Comparison of ENCODE assay signal across 1 cellular context in genomic region chr3:32708672-32709283, GRCh38.
TF ChIP-seq lines count a peak whose summit lies in the region.

No MANE protein-coding gene starts in this region.

TF ChIP-seq in K562, 482 proteins besides CTCF, POLR2A, EP300 and RAD21 (continued from another document and continues in another):
- TF ChIP-seq PRDM10 (IDR thresholded peaks at IDR 0.05; ENCODE audit: partially characterized antibody) (no peak), MBD2 (IDR thresholded peaks at IDR 0.05; ENCODE audit: borderline replicate concordance, low read depth) (peak; percentile 52; the same call in 1 of the 2 replicates), PRMT5 (CRISPR knock-in tag; IDR thresholded peaks at IDR 0.05) (no peak), GTF2A2 (tag; IDR thresholded peaks at IDR 0.05) (no peak), BACH1 (tag; IDR thresholded peaks at IDR 0.05) (no peak; the same call in 1 of the 2 replicates), NFRKB (IDR thresholded peaks at IDR 0.05; ENCODE audit: low read depth) (no peak), TBP (optimal IDR thresholded peaks at IDR 0.05; ENCODE audit: low read depth, low read length) (no peak), ESRRB (CRISPR knock-in tag; IDR thresholded peaks at IDR 0.05; ENCODE audit: borderline replicate concordance) (no peak), SRSF1 (IDR thresholded peaks at IDR 0.05; ENCODE audit: low read depth, low read length) (no peak), ZNF124 (CRISPR knock-in tag; IDR thresholded peaks at IDR 0.05) (no peak), FOS (IDR thresholded peaks at IDR 0.05; ENCODE audit: extremely low read depth, insufficient read length) (no peak), MTA1 (IDR thresholded peaks at IDR 0.05; ENCODE audit: borderline replicate concordance) (peak; percentile 71; the same call in 1 of the 2 replicates), THAP7 (CRISPR knock-in tag; IDR thresholded peaks at IDR 0.05) (no peak), POLR2H (tag; IDR thresholded peaks at IDR 0.05; ENCODE audit: low read depth) (0 out of 2 replicates have a peak, but pooled peaks have one; percentile 17), PATZ1 (CRISPR knock-in tag; IDR thresholded peaks at IDR 0.05; ENCODE audit: borderline replicate concordance) (no peak), TAL1 (IDR thresholded peaks at IDR 0.05) (peak; percentile 93), SOX6 (IDR thresholded peaks at IDR 0.05) (peak; percentile 90), ZNF512 (tag; IDR thresholded peaks at IDR 0.05) (no peak), HDAC2 (IDR thresholded peaks at IDR 0.05) (peak; percentile 78), PHF21A (IDR thresholded peaks at IDR 0.05; ENCODE audit: borderline replicate concordance, low read depth) (no peak), NR2C1 (IDR thresholded peaks at IDR 0.05) (no peak), NR2C1 (tag; IDR thresholded peaks at IDR 0.05) (no peak), PKNOX1 (IDR thresholded peaks at IDR 0.05) (no peak), POLR3G (IDR thresholded peaks at IDR 0.05; ENCODE audit: extremely low read depth, insufficient read length, insufficient replicate concordance) (no peak), BCLAF1 (IDR thresholded peaks at IDR 0.05; ENCODE audit: borderline replicate concordance in 1 of 2, control insufficient read depth in 1 of 2, low read depth in 2 of 2, low read length in 1 of 2) (no peak), TCF7L2 (IDR thresholded peaks at IDR 0.05; ENCODE audit: low read depth, low read length) (no peak), LARP7 (IDR thresholded peaks at IDR 0.05) (no peak), ZBTB34 (CRISPR knock-in tag; IDR thresholded peaks at IDR 0.05) (no peak), E2F3 (CRISPR knock-in tag; IDR thresholded peaks at IDR 0.05) (no peak), ZBTB17 (CRISPR knock-in tag; IDR thresholded peaks at IDR 0.05) (no peak), BRF1 (IDR thresholded peaks at IDR 0.05; ENCODE audit: borderline replicate concordance, extremely low read depth, insufficient read length) (no peak), ZNF274 (IDR thresholded peaks at IDR 0.05; ENCODE audit: borderline replicate concordance, low read depth, low read length) (peak; percentile 51; the same call in 1 of the 2 replicates), MAX (CRISPR knock-in tag; IDR thresholded peaks at IDR 0.05) (no peak), ZNF146 (CRISPR knock-in tag; IDR thresholded peaks at IDR 0.05; ENCODE audit: unreplicated experiment) (no peak), ZBTB40 (IDR thresholded peaks at IDR 0.05) (peak; percentile 85), ZBTB40 (CRISPR knock-in tag; IDR thresholded peaks at IDR 0.05) (no peak), TBL1XR1 (IDR thresholded peaks at IDR 0.05; ENCODE audit: low read length in 2 of 2) (peak in 1 of 2 experiments; percentile 68; a peak in 3 of 4 replicates)
